Comparison of ENCODE assay signal across 21 cellular contexts in genomic region chr2:239424337-239425045, GRCh38. TPM values are rescaled to one million over a fixed set of nuclear protein-coding genes. Genes with fewer than 3 reads are reported as not detected.
DNase-seq lines count a peak whose midpoint lies in the region; ATAC-seq, FAIRE-seq and TF ChIP-seq lines count a peak whose summit lies in the region.
"Had no signal": no experiment of that assay in that cellular context is flagged by ENCODE, and none has a peak within 500 bp of the region (broad histone marks: within the 10 kb centered on the region; RNA-seq: fewer than 3 reads in every experiment).

No MANE protein-coding gene starts in this region.

- CTCF ChIA-PET in HepG2 (lab: Yijun Ruan, JAX; ENCODE audit: low intra/inter-chr PET ratio, low total read pairs) = no interaction called here

- intact Hi-C loops in HepG2 (cut with micrococcal nuclease; ENCODE audit: unreplicated experiment) = no loop called here
- intact Hi-C loops in sciatic nerve (cut with DNase I) = no loop called here
- intact Hi-C loops in transverse colon (cut with DNase I; ENCODE audit: low total_unique reads) = no loop called here

- H3K4me3 Mint-ChIP-seq in endodermal cell = no peak overlapping the region
- H3K4me3 Mint-ChIP-seq: CD4-positive, alpha-beta memory T cell; GM23338; H9 had no signal

- TF ChIP-seq EP300 in HepG2 (IDR thresholded peaks at IDR 0.05; ENCODE audit: low read depth in 2 of 2, low read length in 2 of 2) (no peak), HepG2 (CRISPR knock-in tag; IDR thresholded peaks at IDR 0.05; ENCODE audit: borderline replicate concordance) (no peak), tibial nerve (IDR thresholded peaks at IDR 0.05) (no peak), transverse colon (IDR thresholded peaks at IDR 0.05; ENCODE audit: low read depth) (no peak)

- H3K27ac Mint-ChIP-seq in endodermal cell = no peak overlapping the region
- H3K27ac Mint-ChIP-seq: CD4-positive, alpha-beta memory T cell; GM23338; H9 had no signal

- no peaks in the 10 kb centered on the region for H3K9me3 ChIP-seq in endodermal cell (ENCODE audit: control insufficient read depth, low read length)
- no peaks in the 10 kb centered on the region for H3K9me3 ChIP-seq in HepG2 (ENCODE audit: low read length)
- no peaks in the 10 kb centered on the region for H3K9me3 ChIP-seq in tibial nerve
- H3K9me3 ChIP-seq in transverse colon = no peaks in the 10 kb centered on the region
- H3K9me3 ChIP-seq: A549 had no signal

- TF ChIP-seq CTCF in endodermal cell (conservative IDR thresholded peaks at IDR 0.05) (no peak), HepG2 (CRISPR knock-in tag; IDR thresholded peaks at IDR 0.05) (no peak), tibial nerve (IDR thresholded peaks at IDR 0.05) (no peak), transverse colon (IDR thresholded peaks at IDR 0.05) (no peak)

- peak; percentile 17 for DNase-seq in endodermal cell
- no peak for DNase-seq in HepG2 (ENCODE audit: low spot score)
- peak; percentile 51 for DNase-seq in sciatic nerve (ENCODE audit: low spot score)
- no peak for DNase-seq in tibial nerve (ENCODE audit: low spot score in 2 of 2)
- DNase-seq in NCI-H2029 treated with DMSO at 0.1 percent for 48 hours (lab: John Stamatoyannopoulos, UW) = no peak
- DNase-seq in transverse colon = no peak
- DNase-seq in SKM-1 treated with dmso at 0.1 percent for 144 hours (lab: John Stamatoyannopoulos, UW; ENCODE audit: unreplicated experiment) = no peak
- DNase-seq: 8988T; ACHN; Calu3; CD4-positive, alpha-beta memory T cell; COR-L47; DMS53; DMS79 treated with DMSO at 0.1 percent for 48 hours; GF-D8; H9 had no signal

- TF ChIP-seq RAD21 in HepG2 (CRISPR knock-in tag; IDR thresholded peaks at IDR 0.05) = no peak

- no TSS peak for BruUV-seq in HepG2 (replicated peaks; lab: Mats Ljungman, UMichigan)

- no peak overlapping the region for H2AFZ ChIP-seq in HepG2 (ENCODE audit: low read length)
- H2AFZ ChIP-seq: GM23338 had no signal

- H3K4me1 ChIP-seq in endodermal cell (ENCODE audit: control insufficient read depth, insufficient read depth, low read length) (no peaks in the 10 kb centered on the region), HepG2 (ENCODE audit: insufficient read depth, low read length) (peaks cover 13% of the 10 kb centered on the region), tibial nerve (peaks cover 0 to 10% (median 3%) of the 10 kb centered on the region in 4 donors), transverse colon (no peaks in the 10 kb centered on the region)
- H3K4me1 ChIP-seq: A549 had no signal

- H4K20me1 ChIP-seq in HepG2 (ENCODE audit: insufficient read depth, low read length) = no peaks in the 10 kb centered on the region

- ATAC-seq in HepG2 (peak; percentile 21; the same call in 2 of the 3 replicates), sciatic nerve (no peak)
- ATAC-seq: A549, GM23338, HCT116 had no signal

- no peaks in the 10 kb centered on the region for H3K36me3 Mint-ChIP-seq in endodermal cell (ENCODE audit: low read depth)
- H3K36me3 Mint-ChIP-seq: CD4-positive, alpha-beta memory T cell had no signal

- H3K9ac ChIP-seq in endodermal cell (ENCODE audit: extremely low read depth, low read length, poor library complexity, severe bottlenecking) = no peak overlapping the region
- H3K9ac ChIP-seq in HepG2 (ENCODE audit: insufficient read depth, low read depth, low read length) = no peak overlapping the region

- H3K27me3 ChIP-seq in endodermal cell (ENCODE audit: control insufficient read depth, insufficient read depth, low read length, poor library complexity, severe bottlenecking) (peaks cover 6% of the 10 kb centered on the region), HepG2 (ENCODE audit: control insufficient read depth in 1 of 2, insufficient read depth in 2 of 2, low read length in 2 of 2) (peaks cover 3 to 50% of the 10 kb centered on the region in 2 experiments; a peak in 4 of 5 replicates), tibial nerve (no peaks in the 10 kb centered on the region), transverse colon (no peaks in the 10 kb centered on the region)

- H3K9me3 Mint-ChIP-seq in endodermal cell = no peaks in the 10 kb centered on the region
- H3K9me3 Mint-ChIP-seq: CD4-positive, alpha-beta memory T cell; GM23338; H9 had no signal

- in situ Hi-C loops in HepG2 (cut with HindIII; ENCODE audit: extremely low pct_ligation_motif_present, low pct_unique_long_range_greater_than_20kb) = no loop called here
- in situ Hi-C loops in transverse colon (cut with MboI; ENCODE audit: low pct_ligation_motif_present in 1 of 4, low pct_unique_long_range_greater_than_20kb in 1 of 4, low sequenced_read_pairs in 3 of 4) = loop anchor here in 1 of 4 donors (25.0 kb wide), 1 partner anchor 563 kb away; no protein-coding TSS in a partner anchor

- H3K4me3 ChIP-seq in endodermal cell (ENCODE audit: low read length) (no peak overlapping the region), HepG2 (replicated peaks in 1 of 3; ENCODE audit: insufficient read depth in 1 of 3, low read depth in 2 of 3, low read length in 3 of 3) (no peak overlapping the region), tibial nerve (no peak overlapping the region), transverse colon (no peak overlapping the region)
- H3K4me3 ChIP-seq: A549, GM23338 had no signal

- H3K4me2 ChIP-seq in HepG2 (ENCODE audit: low read depth, low read length) = no peak overlapping the region
- H3K4me2 ChIP-seq: A549, GM23338 had no signal

- H3K36me3 ChIP-seq in endodermal cell (ENCODE audit: control insufficient read depth, insufficient read depth, low read length) (no peaks in the 10 kb centered on the region), HepG2 (replicated peaks in 1 of 2; ENCODE audit: control insufficient read depth in 1 of 2, insufficient read depth in 2 of 2, low read length in 2 of 2) (no peaks in the 10 kb centered on the region), tibial nerve (no peaks in the 10 kb centered on the region), transverse colon (no peaks in the 10 kb centered on the region)

- H3K79me2 ChIP-seq in HepG2 (ENCODE audit: insufficient read depth, low read length) = no peaks in the 10 kb centered on the region

- no peak for FAIRE-seq in HepG2 (lab: Jason Lieb, UNC)
- FAIRE-seq: A549, GM12891, GM18507 had no signal

- 85 to 92% methylated on average over 5 to 11 of the region's 11 CpGs for WGBS in endodermal cell (ENCODE audit: insufficient coverage in 1 of 2, insufficient read length in 1 of 2), 2 experiments
- WGBS in HepG2 (ENCODE audit: low lambda C conversion rate) = 46% methylated on average over 8 of the region's 11 CpGs
- 72 to 74% methylated on average over 9 to 11 of the region's 11 CpGs for WGBS in tibial nerve, 2 donors
- 91% methylated on average over 10 of the region's 11 CpGs; no CpG with 5 or more reads in 1 of the 2 donors for WGBS in transverse colon (ENCODE audit: low coverage in 1 of 2), 2 donors

- no peaks in the 10 kb centered on the region for H3K4me1 Mint-ChIP-seq in endodermal cell
- H3K4me1 Mint-ChIP-seq: CD4-positive, alpha-beta memory T cell; GM23338; H9 had no signal

- H3K27ac ChIP-seq in endodermal cell (ENCODE audit: low read depth, low read length) = no peak overlapping the region
- no peak overlapping the region for H3K27ac ChIP-seq in HepG2 (ENCODE audit: extremely low read length, insufficient read depth, low read length)
- H3K27ac ChIP-seq in tibial nerve = peak overlapping the region; percentile 1 to 84 (median 39)
- H3K27ac ChIP-seq in transverse colon = no peak overlapping the region
- H3K27ac ChIP-seq: A549 had no signal

- H3K27me3 Mint-ChIP-seq in endodermal cell (ENCODE audit: insufficient read depth) = no peaks in the 10 kb centered on the region

- POLR2A ChIA-PET in HepG2 (lab: Yijun Ruan, JAX) = interaction anchor here (0.6 kb wide), 1 partner anchor 24 kb away, joined by 3 read pairs; the partner anchor contains the start of gene HDAC4

- TF ChIP-seq POLR2A in HepG2 (IDR thresholded peaks at IDR 0.05; ENCODE audit: insufficient read depth in 1 of 2, low read depth in 2 of 2, low read length in 2 of 2) (no peak), tibial nerve (IDR thresholded peaks at IDR 0.05) (no peak), transverse colon (IDR thresholded peaks at IDR 0.05) (no peak)

TF ChIP-seq in HepG2, 621 proteins besides CTCF, POLR2A, EP300 and RAD21 (continues in another document):
- no peak for TF ChIP-seq NCOR1 (IDR thresholded peaks at IDR 0.05; ENCODE audit: borderline replicate concordance, low read length)
- no peak for TF ChIP-seq HMG20B (CRISPR knock-in tag; conservative IDR thresholded peaks at IDR 0.05)
- TF ChIP-seq FIP1L1 (IDR thresholded peaks at IDR 0.05; ENCODE audit: borderline replicate concordance, insufficient read depth, low read depth, low read length) = no peak
- TF ChIP-seq SRSF4 (IDR thresholded peaks at IDR 0.05; ENCODE audit: low read depth, low read length, poor library complexity, severe bottlenecking) = no peak

RNA-seq across cellular contexts. Expression of gene HDAC4, which starts 23.7 kb away (rescaled TPM):
- total RNA-seq in endodermal cell (10 to 100 TPM; 45.7 to 51.2 TPM), HepG2 (2016; rRNA removed; fragmentation: Illumina TruSeq; extraction: Trizol) (9.1 and 10.1 TPM in 2 replicates), sciatic nerve (99.5 TPM), tibial nerve (100 to 1,000 TPM in 2 of 4 donors, 10 to 100 TPM in 2; 68.0 to 123 (median 86.5) TPM), transverse colon (100 to 1,000 TPM in 2 of 4 donors, 10 to 100 TPM in 2; 33.9 to 192 (median 112) TPM)
- 11.1 TPM for polyA plus RNA-seq in endodermal cell (2013, experiment 1 of 2)
- polyA plus RNA-seq in endodermal cell (2013, experiment 2 of 2) = 13.9 TPM
- 19.0 and 23.2 TPM in 2 replicates for total RNA-seq in HepG2 (2016; cell fraction: cytosol; rRNA removed; fragmentation: Illumina TruSeq; extraction: Trizol; ENCODE audit: low read depth)
- 8.7 and 10.2 TPM in 2 replicates for total RNA-seq in HepG2 (2016; cell fraction: insoluble cytoplasmic fraction; rRNA removed; fragmentation: Illumina TruSeq; extraction: Trizol)
- 8.0 and 11.2 TPM in 2 replicates for total RNA-seq in HepG2 (2016; cell fraction: membrane; rRNA removed; fragmentation: Illumina TruSeq; extraction: Trizol)
- total RNA-seq in HepG2 (2016; cell fraction: nucleus; rRNA removed; fragmentation: Illumina TruSeq; extraction: Trizol) = 14.9 and 20.4 TPM in 2 replicates
- polyA plus RNA-seq in HepG2 (2011; rRNA removed) = 11.5 and 11.9 TPM in 2 replicates
- polyA plus RNA-seq in HepG2 (2011; cell fraction: cytosol; rRNA removed) = 6.8 and 7.6 TPM in 2 replicates
- 60.5 and 78.4 TPM in 2 replicates for polyA plus RNA-seq in HepG2 (2011; cell fraction: nucleus; rRNA removed)
- 8.7 and 10.7 TPM in 2 replicates for polyA plus RNA-seq in HepG2 (2012)
- 0.57 and 0.92 TPM in 2 replicates for polyA plus RNA-seq in HepG2 (2016; cell fraction: cytosol; fragmentation: Illumina TruSeq; extraction: Trizol; ENCODE audit: low read depth)
- polyA plus RNA-seq in HepG2 (2016; cell fraction: insoluble cytoplasmic fraction; fragmentation: Illumina TruSeq; extraction: Trizol; ENCODE audit: low read depth) = 5.1 and 7.0 TPM in 2 replicates
- 1.6 and 2.5 TPM in 2 replicates for polyA plus RNA-seq in HepG2 (2016; cell fraction: membrane; fragmentation: Illumina TruSeq; extraction: Trizol; ENCODE audit: low read depth)
- polyA plus RNA-seq in HepG2 (2016; cell fraction: nucleus; fragmentation: Illumina TruSeq; extraction: Trizol; ENCODE audit: insufficient read depth, low read depth) = 12.4 and 16.1 TPM in 2 replicates
- 27.5 and 29.0 TPM in 2 replicates for polyA minus RNA-seq in HepG2 (2011; rRNA and poly(A)+ RNA removed; ENCODE audit: low replicate concordance)
- polyA minus RNA-seq in HepG2 (2011; cell fraction: cytosol; rRNA and poly(A)+ RNA removed) = 10.9 and 14.4 TPM in 2 replicates
- polyA minus RNA-seq in HepG2 (2011; cell fraction: nucleus; rRNA and poly(A)+ RNA removed) = 64.9 and 80.1 TPM in 2 replicates

Comparison
In these comparisons a context has a peak if more than half of its experiments do, and no peak if none do; other contexts are left out.
1. DNase-seq: peak in endodermal cell (single experiment) and sciatic nerve (single experiment); none in HepG2 (single experiment), tibial nerve (0 of 2), NCI-H2029 treated with DMSO at 0.1 percent for 48 hours (single experiment), transverse colon (single experiment) and SKM-1 treated with dmso at 0.1 percent for 144 hours (single experiment).
2. H3K27ac ChIP-seq: peak in tibial nerve (4 of 4); none in endodermal cell (single experiment), HepG2 (single experiment) and transverse colon (0 of 4).